8 cellular contexts compared by ENCODE assay signal in the genomic region with DNA sequence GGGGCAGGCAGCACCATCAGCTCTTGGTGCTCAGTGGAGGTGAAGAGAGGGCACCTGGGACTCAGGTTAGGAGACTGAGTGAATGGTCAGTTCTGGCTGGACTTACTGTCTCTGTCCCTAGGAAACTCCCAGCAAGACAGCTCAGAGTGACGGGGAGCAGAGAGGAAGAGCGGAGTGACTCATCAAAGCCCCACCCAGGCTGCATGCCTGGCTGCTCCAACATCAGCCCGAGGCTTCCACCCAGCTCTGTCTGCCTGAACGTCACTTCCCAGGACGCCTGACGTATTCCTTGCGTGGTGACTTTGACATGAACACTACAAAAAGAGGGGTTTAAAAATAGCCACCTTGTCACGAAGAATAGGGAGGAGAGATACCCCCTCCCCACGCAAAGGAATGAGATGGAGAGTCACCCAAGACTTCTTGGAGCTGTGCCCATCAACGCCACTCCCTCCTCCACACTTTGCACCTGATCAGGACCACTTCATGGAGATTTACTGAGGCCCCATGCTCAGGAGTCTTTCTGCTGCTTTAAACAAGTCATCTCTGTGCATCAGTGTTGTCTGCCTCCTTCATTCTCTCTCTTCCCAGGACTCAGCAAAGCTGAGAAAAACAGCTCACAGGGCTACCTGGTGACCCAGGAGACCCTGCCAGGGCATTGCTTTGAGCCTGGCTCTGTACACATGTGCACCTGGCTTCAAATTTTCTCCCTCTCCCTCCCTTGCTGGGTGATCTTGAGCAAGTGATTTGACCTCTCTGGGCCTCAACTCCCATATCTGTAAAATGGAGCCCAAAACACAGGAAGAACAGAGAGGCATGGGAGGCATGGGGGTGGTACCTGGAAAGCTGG.
DNase-seq lines count a peak whose midpoint lies in the region; ATAC-seq and TF ChIP-seq lines count a peak whose summit lies in the region.

No MANE protein-coding gene starts in this region.

- H3K27me3 ChIP-seq in SJSA1 (replicated peaks) (no peaks in the 10 kb centered on the region), foreskin keratinocyte (no peaks in the 10 kb centered on the region), prostate gland (replicated peaks; ENCODE audit: insufficient read depth) (no peaks in the 10 kb centered on the region)

- H3K4me3 ChIP-seq in SJSA1 = no peak overlapping the region
- H3K4me3 ChIP-seq in prostate gland = no peak overlapping the region

- H3K4me1 Mint-ChIP-seq in activated naive CD4-positive, alpha-beta T cell treated with anti-CD3 and anti-CD28 coated beads for 36 hours (ENCODE audit: low read depth) = no peaks in the 10 kb centered on the region

- H3K36me3 ChIP-seq in SJSA1 (no peaks in the 10 kb centered on the region), prostate gland (no peaks in the 10 kb centered on the region)

- H3K27me3 Mint-ChIP-seq in activated naive CD4-positive, alpha-beta T cell treated with anti-CD3 and anti-CD28 coated beads for 36 hours (ENCODE audit: low read depth) = peaks cover 29% of the 10 kb centered on the region

- WGBS in prostate gland = 36% methylated on average over 10 of the region's 10 CpGs

- peak; percentile 91 for ATAC-seq in foreskin keratinocyte
- ATAC-seq in GM19397 (IDR thresholded peaks at IDR 0.05; ENCODE audit: unreplicated experiment) = no peak

- no peaks in the 10 kb centered on the region for H3K36me3 Mint-ChIP-seq in activated naive CD4-positive, alpha-beta T cell treated with anti-CD3 and anti-CD28 coated beads for 36 hours (ENCODE audit: low read depth)

- no peak overlapping the region for H3K27ac Mint-ChIP-seq in activated naive CD4-positive, alpha-beta T cell treated with anti-CD3 and anti-CD28 coated beads for 36 hours

- H3K4me1 ChIP-seq in SJSA1 (replicated peaks) (peaks cover 37% of the 10 kb centered on the region), foreskin keratinocyte (peaks cover 33% of the 10 kb centered on the region), prostate gland (replicated peaks) (no peaks in the 10 kb centered on the region)

- intact Hi-C loops in prostate gland (cut with DNase I) = no loop called here
- intact Hi-C loops in activated naive CD4-positive, alpha-beta T cell treated with anti-CD3 and anti-CD28 coated beads for 36 hours (cut with micrococcal nuclease) = no loop called here

- H3K9me3 Mint-ChIP-seq in activated naive CD4-positive, alpha-beta T cell treated with anti-CD3 and anti-CD28 coated beads for 36 hours = no peaks in the 10 kb centered on the region

- DNase-seq in DMS153 (lab: John Stamatoyannopoulos, UW) (peak; percentile 7), SJSA1 (ENCODE audit: low read depth in 1 of 2, low spot score in 2 of 2) (peak; percentile 93 to 96), foreskin keratinocyte (peak; percentile 89 to 95), prostate gland (ENCODE audit: low spot score) (peak; percentile 9), NCI-H2196 (lab: John Stamatoyannopoulos, UW; ENCODE audit: unreplicated experiment) (no peak), NCI-H2196 treated with DMSO at 0.1 percent for 48 hours (lab: John Stamatoyannopoulos, UW; ENCODE audit: unreplicated experiment) (no peak)
- DNase-seq in activated naive CD4-positive, alpha-beta T cell treated with anti-CD3 and anti-CD28 coated beads for 36 hours = no peak

- no peaks in the 10 kb centered on the region for H3K9me3 ChIP-seq in SJSA1 (replicated peaks)
- no peaks in the 10 kb centered on the region for H3K9me3 ChIP-seq in prostate gland

- H3K4me3 Mint-ChIP-seq in activated naive CD4-positive, alpha-beta T cell treated with anti-CD3 and anti-CD28 coated beads for 36 hours = no peak overlapping the region

- CTCF ChIA-PET in activated naive CD4-positive, alpha-beta T cell treated with anti-CD3 and anti-CD28 coated beads for 36 hours (lab: Charles Lee) = no interaction called here

- no peak for TF ChIP-seq CTCF in foreskin keratinocyte (conservative IDR thresholded peaks at IDR 0.05)
- no peak for TF ChIP-seq CTCF in prostate gland (IDR thresholded peaks at IDR 0.05)

- H3K27ac ChIP-seq in SJSA1 (peak overlapping the region; percentile 89), foreskin keratinocyte (peak overlapping the region; percentile 93), prostate gland (no peak overlapping the region)

- TF ChIP-seq POLR2A in prostate gland (IDR thresholded peaks at IDR 0.05) = no peak

Comparison
In these comparisons a context has a peak if more than half of its experiments do, and no peak if none do; other contexts are left out.
1. DNase-seq: peak in DMS153 (single experiment), SJSA1 (2 of 2), foreskin keratinocyte (2 of 2) and prostate gland (single experiment); none in NCI-H2196 (single experiment), NCI-H2196 treated with DMSO at 0.1 percent for 48 hours (single experiment) and activated naive CD4-positive, alpha-beta T cell treated with anti-CD3 and anti-CD28 coated beads for 36 hours (single experiment).
2. H3K27ac ChIP-seq: peak in SJSA1 (single experiment) and foreskin keratinocyte (single experiment); none in prostate gland (0 of 2).